In genomic region chr22:31148953-31149627, GRCh38 we compare ENCODE assay signal across 8 cellular contexts. TPM values are rescaled to one million over a fixed set of nuclear protein-coding genes. Genes with fewer than 3 reads are reported as not detected.
DNase-seq lines count a peak whose midpoint lies in the region; ATAC-seq and TF ChIP-seq lines count a peak whose summit lies in the region.

No MANE protein-coding gene starts in this region.

- H3K4me1 Mint-ChIP-seq in CD14-positive monocyte (peaks cover 6% of the 10 kb centered on the region), nephron progenitor cell (no peaks in the 10 kb centered on the region)
- H3K4me1 Mint-ChIP-seq in activated T-cell treated with anti-CD3 and anti-CD28 coated beads, Interleukin-2, amount 50 U/mL, for 24 hours (ENCODE audit: low read depth) = peaks cover 5% of the 10 kb centered on the region

- H3K9me3 ChIP-seq in HEK293 (ENCODE audit: control insufficient read depth, insufficient read depth, low read depth, low read length) (no peaks in the 10 kb centered on the region), aorta (ENCODE audit: control insufficient read depth, low read length) (no peaks in the 10 kb centered on the region)

- H3K4me1 ChIP-seq in HEK293 (ENCODE audit: control insufficient read depth, insufficient read depth, low read length) (no peaks in the 10 kb centered on the region), aorta (ENCODE audit: control insufficient read depth in 1 of 2, insufficient read depth in 2 of 2, low read length in 2 of 2) (peaks cover 0 to 3% of the 10 kb centered on the region in 2 donors)

- H3K27me3 ChIP-seq in aorta (ENCODE audit: control insufficient read depth in 1 of 2, insufficient read depth in 2 of 2, low read length in 1 of 2) = no peaks in the 10 kb centered on the region

- H3K36me3 ChIP-seq in HEK293 (ENCODE audit: control insufficient read depth in 2 of 2, insufficient read depth in 1 of 2, low read length in 2 of 2) = no peaks in the 10 kb centered on the region
- H3K36me3 ChIP-seq in aorta (ENCODE audit: control insufficient read depth in 1 of 2, insufficient read depth in 2 of 2, low read length in 1 of 2) = no peaks in the 10 kb centered on the region

- CTCF ChIA-PET in HEK293 (lab: Yijun Ruan, JAX) = interaction anchor here (0.6 to 3.8 kb wide), 40 partner anchors 8 to 395 kb away, joined by 3 to 54 read pairs (median 4); partner anchors contain the start of genes LIMK2, PLA2G3, RNF185 and SELENOM

- ATAC-seq in aorta (ENCODE audit: low FRiP score) = peak; percentile 95
- no peak for ATAC-seq in HG03025 (IDR thresholded peaks at IDR 0.05; ENCODE audit: low FRiP score, unreplicated experiment)

- H3K27me3 Mint-ChIP-seq in CD14-positive monocyte (ENCODE audit: low read depth in 3 of 3) = peaks cover 6 to 9% (median 8%) of the 10 kb centered on the region in 3 donors
- no peaks in the 10 kb centered on the region for H3K27me3 Mint-ChIP-seq in activated T-cell treated with anti-CD3 and anti-CD28 coated beads, Interleukin-2, amount 50 U/mL, for 24 hours
- H3K27me3 Mint-ChIP-seq in nephron progenitor cell (ENCODE audit: low read depth, poor library complexity) = peaks cover 39% of the 10 kb centered on the region

- no peak for DNase-seq in CD14-positive monocyte (ENCODE audit: low spot score)
- DNase-seq in NCI-H748 treated with DMSO at 0.1 percent for 48 hours (lab: John Stamatoyannopoulos, UW) = peak; percentile 34
- DNase-seq in activated T-cell treated with anti-CD3 and anti-CD28 coated beads, Interleukin-2, amount 50 U/mL, for 24 hours = peak; percentile 47
- peak; percentile 82 for DNase-seq in fibroblast of villous mesenchyme (ENCODE audit: low read depth)
- peak; percentile 61 for DNase-seq in nephron progenitor cell
- DNase-seq in aorta = peak; percentile 80 to 86

- H3K36me3 Mint-ChIP-seq in CD14-positive monocyte (no peaks in the 10 kb centered on the region), nephron progenitor cell (ENCODE audit: low read depth) (no peaks in the 10 kb centered on the region)
- no peaks in the 10 kb centered on the region for H3K36me3 Mint-ChIP-seq in activated T-cell treated with anti-CD3 and anti-CD28 coated beads, Interleukin-2, amount 50 U/mL, for 24 hours (ENCODE audit: low read depth)

- POLR2A ChIA-PET in HEK293 (lab: Yijun Ruan, JAX) = no interaction called here

- 24 to 34% methylated on average over 5 of the region's 5 CpGs for WGBS in aorta, 2 donors

- TF ChIP-seq CTCF in CD14-positive monocyte (IDR thresholded peaks at IDR 0.05) (peak; percentile 75), HEK293 (tag by site-specific recombination; IDR thresholded peaks at IDR 0.05) (peak; percentile 94), fibroblast of villous mesenchyme (IDR thresholded peaks at IDR 0.05; ENCODE audit: insufficient read depth, low read depth, low read length) (peak; percentile 99), nephron progenitor cell (IDR thresholded peaks at IDR 0.05) (peak; percentile 87)

- H3K9me3 Mint-ChIP-seq in CD14-positive monocyte = peaks cover 2 to 19% (median 9%) of the 10 kb centered on the region in 7 donors
- H3K9me3 Mint-ChIP-seq in activated T-cell treated with anti-CD3 and anti-CD28 coated beads, Interleukin-2, amount 50 U/mL, for 24 hours = no peaks in the 10 kb centered on the region
- H3K9me3 Mint-ChIP-seq in nephron progenitor cell = peaks cover 39% of the 10 kb centered on the region

- H3K4me3 ChIP-seq in HEK293 (ENCODE audit: low read depth, low read length) (no peak overlapping the region), fibroblast of villous mesenchyme (ENCODE audit: low read depth, low read length) (no peak overlapping the region), aorta (ENCODE audit: low read length in 2 of 2) (no peak overlapping the region)

- intact Hi-C loops in CD14-positive monocyte (cut with micrococcal nuclease) (no loop called here), aorta (cut with DNase I) (loop anchor here (2.0 to 10.0 kb wide), 5 partner anchors 42 to 514 kb away; partner anchors contain the start of genes SELENOM (in 2 of the 2) and SLC35E4 (in 1 of the 2))

- H3K27ac Mint-ChIP-seq in CD14-positive monocyte = peak overlapping the region in 1 of 7 donors; percentile 13
- no peak overlapping the region for H3K27ac Mint-ChIP-seq in activated T-cell treated with anti-CD3 and anti-CD28 coated beads, Interleukin-2, amount 50 U/mL, for 24 hours
- H3K27ac Mint-ChIP-seq in nephron progenitor cell = no peak overlapping the region

- H3K27ac ChIP-seq in HEK293 (ENCODE audit: extremely low read depth, low read depth, low read length) = no peak overlapping the region
- H3K27ac ChIP-seq in aorta (ENCODE audit: low read depth in 1 of 2, low read length in 2 of 2) = peak overlapping the region; percentile 89 to 97

- H3K4me3 Mint-ChIP-seq in CD14-positive monocyte = no peak overlapping the region
- no peak overlapping the region for H3K4me3 Mint-ChIP-seq in activated T-cell treated with anti-CD3 and anti-CD28 coated beads, Interleukin-2, amount 50 U/mL, for 24 hours
- H3K4me3 Mint-ChIP-seq in nephron progenitor cell = no peak overlapping the region

TF ChIP-seq in HEK293, 187 proteins besides CTCF, POLR2A, EP300 and RAD21 (continues in another document):
- TF ChIP-seq ZSCAN30 (tag by site-specific recombination; IDR thresholded peaks at IDR 0.05) (peak; percentile 80), ZNF623 (tag by site-specific recombination; IDR thresholded peaks at IDR 0.05) (no peak), ZNF354C (tag by site-specific recombination; IDR thresholded peaks at IDR 0.05; ENCODE audit: borderline replicate concordance, low read depth) (no peak), KLF16 (tag by site-specific recombination; IDR thresholded peaks at IDR 0.05) (0 out of 2 replicates have a peak, but pooled peaks have one; percentile 26), ZNF513 (tag by site-specific recombination; IDR thresholded peaks at IDR 0.05) (peak; percentile 30; the same call in 1 of the 2 replicates), ZNF335 (tag by site-specific recombination; conservative IDR thresholded peaks at IDR 0.05) (0 out of 2 replicates have a peak, but pooled peaks have one; percentile 39), ZNF692 (tag by site-specific recombination; IDR thresholded peaks at IDR 0.05) (peak; percentile 81), ZNF639 (tag by site-specific recombination; IDR thresholded peaks at IDR 0.05) (0 out of 2 replicates have a peak, but pooled peaks have one; percentile 52), RBAK (tag by site-specific recombination; IDR thresholded peaks at IDR 0.05) (no peak), TRIM28 (IDR thresholded peaks at IDR 0.05; ENCODE audit: borderline replicate concordance, low read length) (peak; percentile 73; the same call in 1 of the 2 replicates), ZBTB17 (tag by site-specific recombination; IDR thresholded peaks at IDR 0.05) (peak; percentile 65), ZNF2 (tag by site-specific recombination; IDR thresholded peaks at IDR 0.05) (0 out of 2 replicates have a peak, but pooled peaks have one; percentile 59), ZBTB48 (tag by site-specific recombination; IDR thresholded peaks at IDR 0.05) (peak; percentile 59; the same call in 1 of the 2 replicates)

RNA-seq across cellular contexts. Expression of gene PLA2G3, which starts 8.8 kb away (rescaled TPM):
- polyA plus RNA-seq in CD14-positive monocyte (not detected), aorta (under 1 TPM in 1 of 2 donors, not detected in 1; 0.33 TPM)
- total RNA-seq in fibroblast of villous mesenchyme (0.32 and 0.43 TPM in 2 replicates), aorta (not detected)

RNA-seq across cellular contexts. Expression of gene RNF185, which starts 10.9 kb away (rescaled TPM):
- polyA plus RNA-seq in CD14-positive monocyte (10 to 100 TPM; 26.1 to 26.5 TPM), aorta (10 to 100 TPM; 26.3 to 36.1 TPM)
- total RNA-seq in fibroblast of villous mesenchyme (34.5 and 35.0 TPM in 2 replicates), aorta (10 to 100 TPM; 42.8 to 62.5 TPM)

RNA-seq across cellular contexts. Expression of gene INPP5J, which starts 26.3 kb away (rescaled TPM):
- polyA plus RNA-seq in CD14-positive monocyte = not detected
- total RNA-seq in fibroblast of villous mesenchyme = 0.43 and 0.97 TPM in 2 replicates
- total RNA-seq in aorta = 1 to 10 TPM; 2.4 to 3.3 TPM
- polyA plus RNA-seq in aorta = 1 to 10 TPM; 7.6 to 8.3 TPM

RNA-seq across cellular contexts. Expression of gene SELENOM, which starts 41.7 kb away (rescaled TPM):
- polyA plus RNA-seq in CD14-positive monocyte = 1 to 10 TPM; 3.4 to 7.6 TPM
- 152 and 155 TPM in 2 replicates for total RNA-seq in fibroblast of villous mesenchyme
- 100 to 1,000 TPM; 368 to 526 TPM for total RNA-seq in aorta
- polyA plus RNA-seq in aorta = 1,000 to 10,000 TPM in 1 of 2 donors, 100 to 1,000 TPM in 1; 806 to 1,228 TPM

Comparison
In these comparisons a context has a peak if more than half of its experiments do, and no peak if none do; other contexts are left out.
1. intact Hi-C loops: an anchor here in aorta (2.0 to 10.0 kb wide); none called in CD14-positive monocyte.